8 cellular contexts compared by ENCODE assay signal in genomic region chr4:113636877-113637276, GRCh38.
A peak's percentile ranks its signal among the peaks of the same experiment; 100 is the strongest.
DNase-seq lines count a peak whose midpoint lies in the region; ATAC-seq, FAIRE-seq and TF ChIP-seq lines count a peak whose summit lies in the region.

No MANE protein-coding gene starts in this region.

- TF ChIP-seq POLR2A in GM12892 (IDR thresholded peaks at IDR 0.05; ENCODE audit: low read depth, low read length), result no peak

- ATAC-seq in GM18511 (IDR thresholded peaks at IDR 0.05; ENCODE audit: unreplicated experiment) (peak; percentile 38), WTC11 (peak; percentile 44), right cardiac atrium (peak; percentile 24 to 31), HG03095 (IDR thresholded peaks at IDR 0.05; ENCODE audit: unreplicated experiment) (no peak)

- POLR2A ChIA-PET in WTC11 (lab: Charles Lee), result no interaction called here

- H3K27me3 ChIP-seq in right cardiac atrium (ENCODE audit: control insufficient read depth, insufficient read depth), result no peaks in the 10 kb centered on the region

- CTCF ChIA-PET in WTC11 (lab: Charles Lee), result interaction anchor here (1.0 kb wide), 1 partner anchor 10 kb away, joined by 3 read pairs; no protein-coding TSS in a partner anchor

- no peak overlapping the region for H3K27ac Mint-ChIP-seq in WTC11

- peaks cover 40% of the 10 kb centered on the region for H3K4me1 Mint-ChIP-seq in WTC11

- TF ChIP-seq CTCF in WTC11 (IDR thresholded peaks at IDR 0.05), result no peak

- H3K27ac ChIP-seq in right cardiac atrium (ENCODE audit: low read length), result peak overlapping the region; percentile 58

- intact Hi-C loops in right cardiac atrium (cut with DNase I), result no loop called here

- no peaks in the 10 kb centered on the region for H3K36me3 Mint-ChIP-seq in WTC11

- no peaks in the 10 kb centered on the region for H3K9me3 Mint-ChIP-seq in WTC11

- DNase-seq in HT-29 (ENCODE audit: low spot score), result peak; percentile 61
- no peak for DNase-seq in WTC11 (ENCODE audit: low spot score)
- DNase-seq in right cardiac atrium, result no peak
- no peak for DNase-seq in GM12892 (ENCODE audit: insufficient read length)
- DNase-seq in globus pallidus (ENCODE audit: low spot score), result no peak
- DNase-seq in NCI-H146 (lab: John Stamatoyannopoulos, UW), result no peak

- H3K9me3 ChIP-seq in right cardiac atrium (ENCODE audit: control insufficient read depth, low read length), result no peaks in the 10 kb centered on the region

- H3K4me1 ChIP-seq in right cardiac atrium (ENCODE audit: control insufficient read depth, insufficient read depth, low read length), result peaks cover 13% of the 10 kb centered on the region

- no peak for FAIRE-seq in GM12892 (lab: Jason Lieb, UNC)

- no peak overlapping the region for H3K4me3 Mint-ChIP-seq in WTC11

- no peak overlapping the region for H3K4me3 ChIP-seq in right cardiac atrium (ENCODE audit: low read length)

- H3K27me3 Mint-ChIP-seq in WTC11 (ENCODE audit: low read depth), result no peaks in the 10 kb centered on the region

TF ChIP-seq in WTC11, 78 proteins besides CTCF, POLR2A, EP300 and RAD21:
- TF ChIP-seq ARID4B (CRISPR knock-in tag; IDR thresholded peaks at IDR 0.05; ENCODE audit: borderline replicate concordance) (no peak), E2F1 (CRISPR knock-in tag; IDR thresholded peaks at IDR 0.05) (no peak), PREB (CRISPR knock-in tag; IDR thresholded peaks at IDR 0.05; ENCODE audit: borderline replicate concordance) (no peak), MXD4 (CRISPR knock-in tag; IDR thresholded peaks at IDR 0.05; ENCODE audit: borderline replicate concordance) (no peak), FOXP1 (CRISPR knock-in tag; IDR thresholded peaks at IDR 0.05; ENCODE audit: borderline replicate concordance) (no peak), SMAD4 (CRISPR knock-in tag; IDR thresholded peaks at IDR 0.05) (no peak), MAX (CRISPR knock-in tag; IDR thresholded peaks at IDR 0.05) (no peak), JAZF1 (CRISPR knock-in tag; IDR thresholded peaks at IDR 0.05) (no peak), RORB (CRISPR knock-in tag; IDR thresholded peaks at IDR 0.05) (no peak), CREB1 (CRISPR knock-in tag; IDR thresholded peaks at IDR 0.05) (no peak), ETV6 (CRISPR knock-in tag; IDR thresholded peaks at IDR 0.05) (no peak), SMAD3 (CRISPR knock-in tag; IDR thresholded peaks at IDR 0.05; ENCODE audit: borderline replicate concordance) (no peak), CBFB (CRISPR knock-in tag; IDR thresholded peaks at IDR 0.05; ENCODE audit: low read depth) (no peak), ATF6 (CRISPR knock-in tag; IDR thresholded peaks at IDR 0.05) (no peak), SOX15 (CRISPR knock-in tag; IDR thresholded peaks at IDR 0.05) (no peak)
